Comparison of ENCODE assay signal across 1 cellular context in the genomic region with DNA sequence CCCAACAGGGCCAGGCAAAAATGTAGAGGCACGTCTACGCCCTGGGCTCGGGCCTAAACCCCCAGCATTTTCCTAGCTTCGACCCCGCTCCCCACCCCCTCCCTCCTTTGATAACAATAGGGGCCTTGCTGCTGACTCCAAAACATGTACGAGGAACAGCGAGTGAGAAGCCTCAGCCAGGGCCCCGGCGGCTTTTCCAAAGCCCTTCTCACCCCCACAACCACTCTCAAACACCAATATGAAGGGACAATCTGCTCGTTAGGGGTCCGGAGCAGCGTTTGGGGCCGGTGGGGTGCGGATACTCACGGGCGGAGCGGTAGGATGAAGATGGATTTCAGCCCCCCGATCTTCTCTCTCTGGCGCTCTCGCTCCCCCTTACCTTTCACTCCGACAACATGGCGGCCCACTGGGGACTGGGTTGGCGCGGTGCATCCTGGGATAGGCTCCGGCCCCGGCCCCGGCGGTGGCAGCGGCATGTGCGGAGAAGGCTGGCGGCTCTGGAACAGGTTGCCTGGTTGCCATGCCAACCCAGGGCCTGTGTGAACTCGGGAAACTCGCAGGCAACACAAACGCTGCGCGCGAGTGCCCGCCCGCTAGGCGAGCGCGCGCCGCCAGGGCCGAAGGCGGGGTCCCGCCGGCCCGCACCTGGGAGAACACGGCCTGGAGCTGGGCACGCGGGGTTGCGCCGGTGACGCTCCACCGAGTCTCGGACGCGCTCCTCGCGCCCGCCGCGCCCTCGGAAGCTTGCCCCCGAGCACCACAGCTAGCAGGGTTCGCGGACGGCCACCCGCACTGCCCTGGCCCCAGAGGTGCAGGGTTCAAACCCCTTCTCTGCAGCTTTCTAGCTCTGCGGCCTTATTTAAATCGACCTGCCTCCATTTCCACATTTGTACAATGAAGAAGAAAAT.
A peak's percentile ranks its signal among the peaks of the same experiment; 100 is the strongest.
TF ChIP-seq lines count a peak whose summit lies in the region.

A gene with protein sequence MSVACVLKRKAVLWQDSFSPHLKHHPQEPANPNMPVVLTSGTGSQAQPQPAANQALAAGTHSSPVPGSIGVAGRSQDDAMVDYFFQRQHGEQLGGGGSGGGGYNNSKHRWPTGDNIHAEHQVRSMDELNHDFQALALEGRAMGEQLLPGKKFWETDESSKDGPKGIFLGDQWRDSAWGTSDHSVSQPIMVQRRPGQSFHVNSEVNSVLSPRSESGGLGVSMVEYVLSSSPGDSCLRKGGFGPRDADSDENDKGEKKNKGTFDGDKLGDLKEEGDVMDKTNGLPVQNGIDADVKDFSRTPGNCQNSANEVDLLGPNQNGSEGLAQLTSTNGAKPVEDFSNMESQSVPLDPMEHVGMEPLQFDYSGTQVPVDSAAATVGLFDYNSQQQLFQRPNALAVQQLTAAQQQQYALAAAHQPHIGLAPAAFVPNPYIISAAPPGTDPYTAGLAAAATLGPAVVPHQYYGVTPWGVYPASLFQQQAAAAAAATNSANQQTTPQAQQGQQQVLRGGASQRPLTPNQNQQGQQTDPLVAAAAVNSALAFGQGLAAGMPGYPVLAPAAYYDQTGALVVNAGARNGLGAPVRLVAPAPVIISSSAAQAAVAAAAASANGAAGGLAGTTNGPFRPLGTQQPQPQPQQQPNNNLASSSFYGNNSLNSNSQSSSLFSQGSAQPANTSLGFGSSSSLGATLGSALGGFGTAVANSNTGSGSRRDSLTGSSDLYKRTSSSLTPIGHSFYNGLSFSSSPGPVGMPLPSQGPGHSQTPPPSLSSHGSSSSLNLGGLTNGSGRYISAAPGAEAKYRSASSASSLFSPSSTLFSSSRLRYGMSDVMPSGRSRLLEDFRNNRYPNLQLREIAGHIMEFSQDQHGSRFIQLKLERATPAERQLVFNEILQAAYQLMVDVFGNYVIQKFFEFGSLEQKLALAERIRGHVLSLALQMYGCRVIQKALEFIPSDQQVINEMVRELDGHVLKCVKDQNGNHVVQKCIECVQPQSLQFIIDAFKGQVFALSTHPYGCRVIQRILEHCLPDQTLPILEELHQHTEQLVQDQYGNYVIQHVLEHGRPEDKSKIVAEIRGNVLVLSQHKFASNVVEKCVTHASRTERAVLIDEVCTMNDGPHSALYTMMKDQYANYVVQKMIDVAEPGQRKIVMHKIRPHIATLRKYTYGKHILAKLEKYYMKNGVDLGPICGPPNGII (minus strand): TSS at position 408 of the 908 bp plus-strand sequence. CDS start 6,151 bp downstream, outside the sequence.

TF ChIP-seq in HepG2, 621 proteins besides CTCF, POLR2A, EP300 and RAD21 (continued from another document and continues in another):
- TF ChIP-seq, protein P1, sequence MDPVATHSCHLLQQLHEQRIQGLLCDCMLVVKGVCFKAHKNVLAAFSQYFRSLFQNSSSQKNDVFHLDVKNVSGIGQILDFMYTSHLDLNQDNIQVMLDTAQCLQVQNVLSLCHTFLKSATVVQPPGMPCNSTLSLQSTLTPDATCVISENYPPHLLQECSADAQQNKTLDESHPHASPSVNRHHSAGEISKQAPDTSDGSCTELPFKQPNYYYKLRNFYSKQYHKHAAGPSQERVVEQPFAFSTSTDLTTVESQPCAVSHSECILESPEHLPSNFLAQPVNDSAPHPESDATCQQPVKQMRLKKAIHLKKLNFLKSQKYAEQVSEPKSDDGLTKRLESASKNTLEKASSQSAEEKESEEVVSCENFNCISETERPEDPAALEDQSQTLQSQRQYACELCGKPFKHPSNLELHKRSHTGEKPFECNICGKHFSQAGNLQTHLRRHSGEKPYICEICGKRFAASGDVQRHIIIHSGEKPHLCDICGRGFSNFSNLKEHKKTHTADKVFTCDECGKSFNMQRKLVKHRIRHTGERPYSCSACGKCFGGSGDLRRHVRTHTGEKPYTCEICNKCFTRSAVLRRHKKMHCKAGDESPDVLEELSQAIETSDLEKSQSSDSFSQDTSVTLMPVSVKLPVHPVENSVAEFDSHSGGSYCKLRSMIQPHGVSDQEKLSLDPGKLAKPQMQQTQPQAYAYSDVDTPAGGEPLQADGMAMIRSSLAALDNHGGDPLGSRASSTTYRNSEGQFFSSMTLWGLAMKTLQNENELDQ (CRISPR knock-in tag; IDR thresholded peaks at IDR 0.05; ENCODE audit: borderline replicate concordance): no peak
- TF ChIP-seq GZF1 (CRISPR knock-in tag; IDR thresholded peaks at IDR 0.05): 0 out of 2 replicates have a peak, but pooled peaks have one; percentile 23
- TF ChIP-seq, protein P2, sequence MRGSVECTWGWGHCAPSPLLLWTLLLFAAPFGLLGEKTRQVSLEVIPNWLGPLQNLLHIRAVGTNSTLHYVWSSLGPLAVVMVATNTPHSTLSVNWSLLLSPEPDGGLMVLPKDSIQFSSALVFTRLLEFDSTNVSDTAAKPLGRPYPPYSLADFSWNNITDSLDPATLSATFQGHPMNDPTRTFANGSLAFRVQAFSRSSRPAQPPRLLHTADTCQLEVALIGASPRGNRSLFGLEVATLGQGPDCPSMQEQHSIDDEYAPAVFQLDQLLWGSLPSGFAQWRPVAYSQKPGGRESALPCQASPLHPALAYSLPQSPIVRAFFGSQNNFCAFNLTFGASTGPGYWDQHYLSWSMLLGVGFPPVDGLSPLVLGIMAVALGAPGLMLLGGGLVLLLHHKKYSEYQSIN (CRISPR knock-in tag; IDR thresholded peaks at IDR 0.05; ENCODE audit: borderline replicate concordance): no peak
- TF ChIP-seq BRCA1 (CRISPR knock-in tag; IDR thresholded peaks at IDR 0.05): no peak
- peak; percentile 71; the same call in 1 of the 2 replicates for TF ChIP-seq TGIF2 (CRISPR knock-in tag; IDR thresholded peaks at IDR 0.05)
- TF ChIP-seq, protein P3, sequence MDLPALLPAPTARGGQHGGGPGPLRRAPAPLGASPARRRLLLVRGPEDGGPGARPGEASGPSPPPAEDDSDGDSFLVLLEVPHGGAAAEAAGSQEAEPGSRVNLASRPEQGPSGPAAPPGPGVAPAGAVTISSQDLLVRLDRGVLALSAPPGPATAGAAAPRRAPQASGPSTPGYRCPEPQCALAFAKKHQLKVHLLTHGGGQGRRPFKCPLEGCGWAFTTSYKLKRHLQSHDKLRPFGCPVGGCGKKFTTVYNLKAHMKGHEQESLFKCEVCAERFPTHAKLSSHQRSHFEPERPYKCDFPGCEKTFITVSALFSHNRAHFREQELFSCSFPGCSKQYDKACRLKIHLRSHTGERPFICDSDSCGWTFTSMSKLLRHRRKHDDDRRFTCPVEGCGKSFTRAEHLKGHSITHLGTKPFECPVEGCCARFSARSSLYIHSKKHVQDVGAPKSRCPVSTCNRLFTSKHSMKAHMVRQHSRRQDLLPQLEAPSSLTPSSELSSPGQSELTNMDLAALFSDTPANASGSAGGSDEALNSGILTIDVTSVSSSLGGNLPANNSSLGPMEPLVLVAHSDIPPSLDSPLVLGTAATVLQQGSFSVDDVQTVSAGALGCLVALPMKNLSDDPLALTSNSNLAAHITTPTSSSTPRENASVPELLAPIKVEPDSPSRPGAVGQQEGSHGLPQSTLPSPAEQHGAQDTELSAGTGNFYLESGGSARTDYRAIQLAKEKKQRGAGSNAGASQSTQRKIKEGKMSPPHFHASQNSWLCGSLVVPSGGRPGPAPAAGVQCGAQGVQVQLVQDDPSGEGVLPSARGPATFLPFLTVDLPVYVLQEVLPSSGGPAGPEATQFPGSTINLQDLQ (CRISPR knock-in tag; IDR thresholded peaks at IDR 0.05): no peak
- TF ChIP-seq, protein P4, sequence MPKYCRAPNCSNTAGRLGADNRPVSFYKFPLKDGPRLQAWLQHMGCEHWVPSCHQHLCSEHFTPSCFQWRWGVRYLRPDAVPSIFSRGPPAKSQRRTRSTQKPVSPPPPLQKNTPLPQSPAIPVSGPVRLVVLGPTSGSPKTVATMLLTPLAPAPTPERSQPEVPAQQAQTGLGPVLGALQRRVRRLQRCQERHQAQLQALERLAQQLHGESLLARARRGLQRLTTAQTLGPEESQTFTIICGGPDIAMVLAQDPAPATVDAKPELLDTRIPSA (CRISPR knock-in tag; IDR thresholded peaks at IDR 0.05; ENCODE audit: borderline replicate concordance): no peak
- TF ChIP-seq KLF15 (CRISPR knock-in tag; IDR thresholded peaks at IDR 0.05; ENCODE audit: borderline replicate concordance): 0 out of 2 replicates have a peak, but pooled peaks have one; percentile 16
- TF ChIP-seq PLRG1 (conservative IDR thresholded peaks at IDR 0.05): no peak
- no peak for TF ChIP-seq ISX (CRISPR knock-in tag; conservative IDR thresholded peaks at IDR 0.05)
- TF ChIP-seq CBFB (CRISPR knock-in tag; IDR thresholded peaks at IDR 0.05): peak; percentile 56; the same call in 1 of the 2 replicates
- TF ChIP-seq SRSF9 (IDR thresholded peaks at IDR 0.05; ENCODE audit: borderline replicate concordance, insufficient read depth, low read depth, low read length, poor library complexity, severe bottlenecking): no peak
- TF ChIP-seq ONECUT2 (CRISPR knock-in tag; IDR thresholded peaks at IDR 0.05): no peak
- TF ChIP-seq, protein P5, sequence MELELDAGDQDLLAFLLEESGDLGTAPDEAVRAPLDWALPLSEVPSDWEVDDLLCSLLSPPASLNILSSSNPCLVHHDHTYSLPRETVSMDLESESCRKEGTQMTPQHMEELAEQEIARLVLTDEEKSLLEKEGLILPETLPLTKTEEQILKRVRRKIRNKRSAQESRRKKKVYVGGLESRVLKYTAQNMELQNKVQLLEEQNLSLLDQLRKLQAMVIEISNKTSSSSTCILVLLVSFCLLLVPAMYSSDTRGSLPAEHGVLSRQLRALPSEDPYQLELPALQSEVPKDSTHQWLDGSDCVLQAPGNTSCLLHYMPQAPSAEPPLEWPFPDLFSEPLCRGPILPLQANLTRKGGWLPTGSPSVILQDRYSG (CRISPR knock-in tag; IDR thresholded peaks at IDR 0.05): no peak; the same call in none of the 2 replicates
- no peak for TF ChIP-seq ZNF136 (CRISPR knock-in tag; IDR thresholded peaks at IDR 0.05; ENCODE audit: low read depth)
- TF ChIP-seq, protein P6, sequence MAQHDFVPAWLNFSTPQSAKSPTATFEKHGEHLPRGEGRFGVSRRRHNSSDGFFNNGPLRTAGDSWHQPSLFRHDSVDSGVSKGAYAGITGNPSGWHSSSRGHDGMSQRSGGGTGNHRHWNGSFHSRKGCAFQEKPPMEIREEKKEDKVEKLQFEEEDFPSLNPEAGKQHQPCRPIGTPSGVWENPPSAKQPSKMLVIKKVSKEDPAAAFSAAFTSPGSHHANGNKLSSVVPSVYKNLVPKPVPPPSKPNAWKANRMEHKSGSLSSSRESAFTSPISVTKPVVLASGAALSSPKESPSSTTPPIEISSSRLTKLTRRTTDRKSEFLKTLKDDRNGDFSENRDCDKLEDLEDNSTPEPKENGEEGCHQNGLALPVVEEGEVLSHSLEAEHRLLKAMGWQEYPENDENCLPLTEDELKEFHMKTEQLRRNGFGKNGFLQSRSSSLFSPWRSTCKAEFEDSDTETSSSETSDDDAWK (CRISPR knock-in tag; IDR thresholded peaks at IDR 0.05): no peak
- TF ChIP-seq, protein P7, sequence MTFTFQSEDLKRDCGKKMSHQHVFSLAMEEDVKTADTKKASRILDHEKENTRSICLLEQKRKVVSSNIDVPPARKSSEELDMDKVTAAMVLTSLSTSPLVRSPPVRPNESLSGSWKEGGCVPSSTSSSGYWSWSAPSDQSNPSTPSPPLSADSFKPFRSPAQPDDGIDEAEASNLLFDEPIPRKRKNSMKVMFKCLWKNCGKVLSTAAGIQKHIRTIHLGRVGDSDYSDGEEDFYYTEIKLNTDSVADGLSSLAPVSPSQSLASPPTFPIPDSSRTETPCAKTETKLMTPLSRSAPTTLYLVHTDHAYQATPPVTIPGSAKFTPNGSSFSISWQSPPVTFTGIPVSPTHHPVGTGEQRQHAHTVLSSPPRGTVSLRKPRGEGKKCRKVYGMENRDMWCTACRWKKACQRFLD (CRISPR knock-in tag; IDR thresholded peaks at IDR 0.05; ENCODE audit: borderline replicate concordance): peak; percentile 49; the same call in 1 of the 2 replicates
- 0 out of 2 replicates have a peak, but pooled peaks have one; percentile 57 for TF ChIP-seq ZNF879 (CRISPR knock-in tag; IDR thresholded peaks at IDR 0.05)
- TF ChIP-seq NFE2L2 (IDR thresholded peaks at IDR 0.05; ENCODE audit: low read length): no peak
- TF ChIP-seq ZFP62 (CRISPR knock-in tag; IDR thresholded peaks at IDR 0.05): 0 out of 2 replicates have a peak, but pooled peaks have one; percentile 40
- TF ChIP-seq, protein P8, sequence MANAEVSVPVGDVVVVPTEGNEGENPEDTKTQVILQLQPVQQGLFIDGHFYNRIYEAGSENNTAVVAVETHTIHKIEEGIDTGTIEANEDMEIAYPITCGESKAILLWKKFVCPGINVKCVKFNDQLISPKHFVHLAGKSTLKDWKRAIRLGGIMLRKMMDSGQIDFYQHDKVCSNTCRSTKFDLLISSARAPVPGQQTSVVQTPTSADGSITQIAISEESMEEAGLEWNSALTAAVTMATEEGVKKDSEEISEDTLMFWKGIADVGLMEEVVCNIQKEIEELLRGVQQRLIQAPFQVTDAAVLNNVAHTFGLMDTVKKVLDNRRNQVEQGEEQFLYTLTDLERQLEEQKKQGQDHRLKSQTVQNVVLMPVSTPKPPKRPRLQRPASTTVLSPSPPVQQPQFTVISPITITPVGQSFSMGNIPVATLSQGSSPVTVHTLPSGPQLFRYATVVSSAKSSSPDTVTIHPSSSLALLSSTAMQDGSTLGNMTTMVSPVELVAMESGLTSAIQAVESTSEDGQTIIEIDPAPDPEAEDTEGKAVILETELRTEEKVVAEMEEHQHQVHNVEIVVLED (CRISPR knock-in tag; IDR thresholded peaks at IDR 0.05; ENCODE audit: borderline replicate concordance): peak; percentile 47; the same call in 1 of the 2 replicates
- TF ChIP-seq ZKSCAN1 (IDR thresholded peaks at IDR 0.05; ENCODE audit: low read length): no peak
- TF ChIP-seq TSC22D2 (CRISPR knock-in tag; IDR thresholded peaks at IDR 0.05; ENCODE audit: borderline replicate concordance): no peak
- no peak for TF ChIP-seq MATR3 (CRISPR knock-in tag; IDR thresholded peaks at IDR 0.05)
- no peak for TF ChIP-seq SP2 (CRISPR knock-in tag; IDR thresholded peaks at IDR 0.05)
- TF ChIP-seq ZNF160 (CRISPR knock-in tag; IDR thresholded peaks at IDR 0.05): no peak; the same call in 1 of the 2 replicates
- TF ChIP-seq ZNF670 (CRISPR knock-in tag; IDR thresholded peaks at IDR 0.05; ENCODE audit: borderline replicate concordance): peak; percentile 79; the same call in 1 of the 2 replicates
- no peak for TF ChIP-seq ZNF329 (CRISPR knock-in tag; IDR thresholded peaks at IDR 0.05; ENCODE audit: low read depth)
- peak; percentile 85 for TF ChIP-seq ZNF749 (CRISPR knock-in tag; IDR thresholded peaks at IDR 0.05; ENCODE audit: borderline replicate concordance)
- TF ChIP-seq, protein P9, sequence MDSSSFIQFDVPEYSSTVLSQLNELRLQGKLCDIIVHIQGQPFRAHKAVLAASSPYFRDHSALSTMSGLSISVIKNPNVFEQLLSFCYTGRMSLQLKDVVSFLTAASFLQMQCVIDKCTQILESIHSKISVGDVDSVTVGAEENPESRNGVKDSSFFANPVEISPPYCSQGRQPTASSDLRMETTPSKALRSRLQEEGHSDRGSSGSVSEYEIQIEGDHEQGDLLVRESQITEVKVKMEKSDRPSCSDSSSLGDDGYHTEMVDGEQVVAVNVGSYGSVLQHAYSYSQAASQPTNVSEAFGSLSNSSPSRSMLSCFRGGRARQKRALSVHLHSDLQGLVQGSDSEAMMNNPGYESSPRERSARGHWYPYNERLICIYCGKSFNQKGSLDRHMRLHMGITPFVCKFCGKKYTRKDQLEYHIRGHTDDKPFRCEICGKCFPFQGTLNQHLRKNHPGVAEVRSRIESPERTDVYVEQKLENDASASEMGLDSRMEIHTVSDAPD (CRISPR knock-in tag; IDR thresholded peaks at IDR 0.05): peak; percentile 72; the same call in 1 of the 2 replicates
- TF ChIP-seq, protein P10, sequence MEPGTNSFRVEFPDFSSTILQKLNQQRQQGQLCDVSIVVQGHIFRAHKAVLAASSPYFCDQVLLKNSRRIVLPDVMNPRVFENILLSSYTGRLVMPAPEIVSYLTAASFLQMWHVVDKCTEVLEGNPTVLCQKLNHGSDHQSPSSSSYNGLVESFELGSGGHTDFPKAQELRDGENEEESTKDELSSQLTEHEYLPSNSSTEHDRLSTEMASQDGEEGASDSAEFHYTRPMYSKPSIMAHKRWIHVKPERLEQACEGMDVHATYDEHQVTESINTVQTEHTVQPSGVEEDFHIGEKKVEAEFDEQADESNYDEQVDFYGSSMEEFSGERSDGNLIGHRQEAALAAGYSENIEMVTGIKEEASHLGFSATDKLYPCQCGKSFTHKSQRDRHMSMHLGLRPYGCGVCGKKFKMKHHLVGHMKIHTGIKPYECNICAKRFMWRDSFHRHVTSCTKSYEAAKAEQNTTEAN (CRISPR knock-in tag; conservative IDR thresholded peaks at IDR 0.05): peak; percentile 69; the same call in 1 of the 2 replicates
- TF ChIP-seq SOX6 (IDR thresholded peaks at IDR 0.05): no peak
- TF ChIP-seq SOX6 (CRISPR knock-in tag; IDR thresholded peaks at IDR 0.05): peak; percentile 87
